In the genomic region with DNA sequence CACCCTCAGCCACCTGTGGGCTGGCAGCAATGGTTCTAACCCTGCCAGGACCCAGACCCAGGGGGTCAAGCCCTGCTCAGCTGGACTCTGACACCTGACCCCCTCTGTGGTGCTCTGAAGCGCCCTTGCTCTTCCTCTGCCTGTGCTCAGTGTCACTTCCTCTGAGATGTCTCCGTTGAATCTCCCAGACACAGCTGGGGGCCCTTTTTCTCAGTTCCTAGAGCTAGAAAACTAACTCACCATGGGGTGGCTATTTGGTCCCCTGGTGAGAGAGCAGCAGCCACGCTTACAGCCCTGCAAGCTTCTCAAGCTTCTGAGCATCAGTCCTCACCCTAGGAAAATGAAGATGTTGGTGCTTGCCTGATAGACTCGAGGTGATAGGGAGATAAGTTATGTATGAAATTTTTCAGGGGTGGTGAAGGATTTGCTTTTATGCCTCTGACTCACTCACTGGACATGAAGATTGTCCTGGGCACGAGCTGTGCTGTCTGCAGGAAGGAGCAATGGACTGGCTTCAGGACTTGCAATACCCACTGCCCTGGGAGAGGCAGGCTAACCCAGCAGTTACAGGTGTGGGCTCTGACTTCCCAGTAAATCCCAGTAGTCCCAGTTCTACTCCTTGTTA, we compare ENCODE assay signal across 26 cellular contexts. TPM values are rescaled to one million over a fixed set of nuclear protein-coding genes. Genes with fewer than 3 reads are reported as not detected.
DNase-seq lines count a peak whose midpoint lies in the region; ATAC-seq, FAIRE-seq and TF ChIP-seq lines count a peak whose summit lies in the region.
"Had no signal": no experiment of that assay in that cellular context is flagged by ENCODE, and none has a peak within 500 bp of the region (broad histone marks: within the 10 kb centered on the region; RNA-seq: fewer than 3 reads in every experiment).

No MANE protein-coding gene starts in this region.

- H3K27me3 Mint-ChIP-seq in glutamatergic neuron (ENCODE audit: unreplicated experiment) = peaks cover 12% of the 10 kb centered on the region

- peaks cover 5% of the 10 kb centered on the region for H3K9me3 Mint-ChIP-seq in glutamatergic neuron (ENCODE audit: unreplicated experiment)
- H3K9me3 Mint-ChIP-seq: activated naive CD4-positive, alpha-beta T cell treated with anti-CD3 and anti-CD28 coated beads, Interleukin-2, amount 50 U/mL, for 72 hours; effector memory CD8-positive, alpha-beta T cell; H9 had no signal

- in situ Hi-C loops in ACHN (cut with HindIII; ENCODE audit: low pct_ligation_motif_present, low pct_unique_long_range_greater_than_20kb, low sequenced_read_pairs) = no loop called here

- H3K4me3 ChIP-seq in fibroblast of the aortic adventitia (ENCODE audit: low read depth, low read length) = no peak overlapping the region
- H3K4me3 ChIP-seq: body of pancreas, colonic mucosa, gastroesophageal sphincter, SJSA1 had no signal

- no peak for FAIRE-seq in RCC 7860 (lab: Jason Lieb, UNC)
- FAIRE-seq: A204.1, D721Med had no signal

- no peak overlapping the region for H3K4me3 Mint-ChIP-seq in glutamatergic neuron (ENCODE audit: unreplicated experiment)
- H3K4me3 Mint-ChIP-seq: effector memory CD8-positive, alpha-beta T cell; H9; T-helper 17 cell had no signal

- H3K36me3 Mint-ChIP-seq in glutamatergic neuron (ENCODE audit: unreplicated experiment) = no peaks in the 10 kb centered on the region
- H3K36me3 Mint-ChIP-seq: activated naive CD4-positive, alpha-beta T cell treated with anti-CD3 and anti-CD28 coated beads, Interleukin-2, amount 50 U/mL, for 72 hours had no signal

- TF ChIP-seq CTCF in fibroblast of the aortic adventitia (IDR thresholded peaks at IDR 0.05; ENCODE audit: insufficient read depth, low read length) (no peak), glutamatergic neuron (IDR thresholded peaks at IDR 0.05; ENCODE audit: partially characterized antibody, unreplicated experiment) (no peak)

- peak; percentile 73 for DNase-seq in ACHN
- peak; percentile 22 for DNase-seq in HCEC 1CT
- peak; percentile 16 for DNase-seq in RCC 7860 (ENCODE audit: low spot score)
- DNase-seq in fibroblast of the aortic adventitia (ENCODE audit: low read depth) = peak; percentile 27
- no peak for DNase-seq in activated CD4-positive, CD25-positive, alpha-beta regulatory T cell treated with anti-CD3 and anti-CD28 coated beads, Interleukin-2, amount 50 U/mL, for 72 hours
- no peak for DNase-seq in glutamatergic neuron
- DNase-seq: body of pancreas; colonic mucosa; effector memory CD8-positive, alpha-beta T cell; GF-D8; H9; Kasumi-1; NCI-H2081 treated with DMSO at 0.1 percent for 48 hours; NCI-H446; occipital lobe; stimulated activated CD4-positive, alpha-beta T cell treated with anti-CD3 and anti-CD28 coated beads, Interleukin-4, amount 100 ng/mL, for 4 hours; stimulated activated naive CD8-positive, alpha-beta T cell treated with anti-CD3 and anti-CD28 coated beads, Interleukin-15, Interleukin-2, amounts not matched to agents 100 U/mL and 50 U/mL, for 24 hours; T-helper 17 cell had no signal

- peaks cover 31% of the 10 kb centered on the region for H3K4me1 Mint-ChIP-seq in glutamatergic neuron (ENCODE audit: low read depth, unreplicated experiment)

- no peak overlapping the region for H3K27ac Mint-ChIP-seq in glutamatergic neuron (ENCODE audit: unreplicated experiment)
- H3K27ac Mint-ChIP-seq: activated naive CD4-positive, alpha-beta T cell treated with anti-CD3 and anti-CD28 coated beads, Interleukin-2, amount 50 U/mL, for 72 hours; effector memory CD8-positive, alpha-beta T cell; H9; T-helper 17 cell had no signal

- ATAC-seq in GM21576 (IDR thresholded peaks at IDR 0.05; ENCODE audit: unreplicated experiment) (no peak), HG02938 (IDR thresholded peaks at IDR 0.05; ENCODE audit: unreplicated experiment) (no peak)
- ATAC-seq: activated naive CD4-positive, alpha-beta T cell treated with anti-CD3 and anti-CD28 coated beads, Interleukin-2, amount 50 U/mL, for 72 hours; body of pancreas; effector memory CD8-positive, alpha-beta T cell; esophagus mucosa; gastroesophageal sphincter; stimulated activated naive CD8-positive, alpha-beta T cell treated with anti-CD3 and anti-CD28 coated beads, Interleukin-15, Interleukin-2, amounts not matched to agents 100 U/mL and 50 U/mL, for 24 hours; T-helper 17 cell had no signal

RNA-seq across cellular contexts. Expression of gene COL13A1, which starts 29.6 kb away (rescaled TPM):
- total RNA-seq in fibroblast of the aortic adventitia (ENCODE audit: low replicate concordance) (6.0 and 10.7 TPM in 2 replicates), glutamatergic neuron (ENCODE audit: unreplicated experiment) (8.5 TPM)
- total RNA-seq: activated naive CD4-positive, alpha-beta T cell treated with anti-CD3 and anti-CD28 coated beads, Interleukin-2, amount 50 U/mL, for 72 hours; T-helper 17 cell had no signal

Comparison
In these comparisons a context has a peak if more than half of its experiments do, and no peak if none do; other contexts are left out.
1. DNase-seq: peak in ACHN (single experiment), HCEC 1CT (single experiment), RCC 7860 (single experiment) and fibroblast of the aortic adventitia (single experiment); none in activated CD4-positive, CD25-positive, alpha-beta regulatory T cell treated with anti-CD3 and anti-CD28 coated beads, Interleukin-2, amount 50 U/mL, for 72 hours (single experiment) and glutamatergic neuron (single experiment).